1 cellular context compared by ENCODE assay signal in genomic region chr9:34646211-34647083, GRCh38.
TF ChIP-seq lines count a peak whose summit lies in the region.

TSS of gene GALT (plus strand) at chr9:34646675. CDS start at chr9:34646705, 30 bp downstream.

TF ChIP-seq in HepG2, 621 proteins besides CTCF, POLR2A, EP300 and RAD21 (continued from another document and continues in another):
- TF ChIP-seq AKNA (CRISPR knock-in tag; IDR thresholded peaks at IDR 0.05; ENCODE audit: borderline replicate concordance) (no peak), SSRP1 (CRISPR knock-in tag; IDR thresholded peaks at IDR 0.05) (no peak), THAP7 (CRISPR knock-in tag; IDR thresholded peaks at IDR 0.05) (no peak), PCBP1 (IDR thresholded peaks at IDR 0.05; ENCODE audit: borderline replicate concordance, low read depth, low read length) (no peak), ZNF180 (CRISPR knock-in tag; IDR thresholded peaks at IDR 0.05; ENCODE audit: borderline replicate concordance, low read depth) (no peak; the same call in 1 of the 2 replicates), HNRNPLL (IDR thresholded peaks at IDR 0.05; ENCODE audit: low read depth, low read length, poor library complexity, severe bottlenecking) (peak; percentile 72), ZNF432 (CRISPR knock-in tag; IDR thresholded peaks at IDR 0.05; ENCODE audit: borderline replicate concordance) (no peak), ARHGAP35 (CRISPR knock-in tag; IDR thresholded peaks at IDR 0.05; ENCODE audit: borderline replicate concordance) (peak; percentile 68; the same call in 1 of the 2 replicates), ZNF441 (CRISPR knock-in tag; IDR thresholded peaks at IDR 0.05; ENCODE audit: borderline replicate concordance) (peak; percentile 58; the same call in 1 of the 2 replicates), ZNF788 (CRISPR knock-in tag; IDR thresholded peaks at IDR 0.05; ENCODE audit: borderline replicate concordance) (no peak; the same call in 1 of the 2 replicates), SUZ12 (IDR thresholded peaks at IDR 0.05; ENCODE audit: low read depth, low read length) (no peak), ZNF205 (CRISPR knock-in tag; IDR thresholded peaks at IDR 0.05) (peak; percentile 67; the same call in 1 of the 2 replicates), NKX3-1 (CRISPR knock-in tag; IDR thresholded peaks at IDR 0.05) (no peak), HOMEZ (CRISPR knock-in tag; IDR thresholded peaks at IDR 0.05; ENCODE audit: low read depth) (peak; percentile 21; the same call in 1 of the 2 replicates), ZNF800 (CRISPR knock-in tag; IDR thresholded peaks at IDR 0.05) (no peak), GRHL1 (CRISPR knock-in tag; conservative IDR thresholded peaks at IDR 0.05) (no peak), ZEB1 (IDR thresholded peaks at IDR 0.05; ENCODE audit: insufficient replicate concordance, low read depth) (no peak), FOXK2 (IDR thresholded peaks at IDR 0.05) (peak; percentile 44; the same call in 1 of the 2 replicates), KLF9 (CRISPR knock-in tag; IDR thresholded peaks at IDR 0.05; ENCODE audit: low read depth) (0 out of 2 replicates have a peak, but pooled peaks have one; percentile 40), ZBTB25 (CRISPR knock-in tag; IDR thresholded peaks at IDR 0.05) (no peak; the same call in 1 of the 2 replicates), RXRB (CRISPR knock-in tag; IDR thresholded peaks at IDR 0.05; ENCODE audit: borderline replicate concordance) (peak; percentile 77), ZNF543 (CRISPR knock-in tag; IDR thresholded peaks at IDR 0.05) (0 out of 2 replicates have a peak, but pooled peaks have one; percentile 68), ZNF766 (CRISPR knock-in tag; IDR thresholded peaks at IDR 0.05; ENCODE audit: borderline replicate concordance) (no peak), YEATS4 (CRISPR knock-in tag; IDR thresholded peaks at IDR 0.05; ENCODE audit: borderline replicate concordance) (peak; percentile 62), ZNF460 (CRISPR knock-in tag; IDR thresholded peaks at IDR 0.05; ENCODE audit: borderline replicate concordance) (no peak), ZNF253 (CRISPR knock-in tag; IDR thresholded peaks at IDR 0.05; ENCODE audit: borderline replicate concordance) (no peak), DZIP1 (CRISPR knock-in tag; IDR thresholded peaks at IDR 0.05) (no peak), CCAR2 (optimal IDR thresholded peaks at IDR 0.05; ENCODE audit: low read depth, low read length) (no peak), SP4 (CRISPR knock-in tag; IDR thresholded peaks at IDR 0.05) (peak; percentile 78), ZNF746 (CRISPR knock-in tag; IDR thresholded peaks at IDR 0.05) (peak; percentile 61; the same call in 1 of the 2 replicates), PAXIP1 (CRISPR knock-in tag; conservative IDR thresholded peaks at IDR 0.05) (peak; percentile 50), ZBTB38 (CRISPR knock-in tag; IDR thresholded peaks at IDR 0.05) (no peak), YY1 (IDR thresholded peaks at IDR 0.05; ENCODE audit: insufficient read depth, insufficient replicate concordance, low read depth, low read length) (peak; percentile 64), NCOR1 (IDR thresholded peaks at IDR 0.05; ENCODE audit: borderline replicate concordance, low read length) (peak; percentile 35; the same call in 1 of the 2 replicates), MAX (IDR thresholded peaks at IDR 0.05) (peak; percentile 90), ZNF225 (CRISPR knock-in tag; IDR thresholded peaks at IDR 0.05) (no peak), ZNF468 (CRISPR knock-in tag; IDR thresholded peaks at IDR 0.05) (no peak), MTERF4 (CRISPR knock-in tag; IDR thresholded peaks at IDR 0.05) (peak; percentile 89; the same call in 1 of the 2 replicates), ZNF550 (CRISPR knock-in tag; IDR thresholded peaks at IDR 0.05; ENCODE audit: borderline replicate concordance) (no peak), CBX2 (IDR thresholded peaks at IDR 0.05; ENCODE audit: low read depth, low read length) (no peak), CBX2 (CRISPR knock-in tag; IDR thresholded peaks at IDR 0.05; ENCODE audit: low read depth) (no peak), ZNF644 (CRISPR knock-in tag; IDR thresholded peaks at IDR 0.05; ENCODE audit: low read depth) (no peak)
